11 cellular contexts compared by ENCODE assay signal in genomic region chr6:1872649-1873131, GRCh38.
A peak's percentile ranks its signal among the peaks of the same experiment; 100 is the strongest.
DNase-seq lines count a peak whose midpoint lies in the region; ATAC-seq and TF ChIP-seq lines count a peak whose summit lies in the region.
"Had no signal": no experiment of that assay in that cellular context is flagged by ENCODE, and none has a peak within 500 bp of the region (broad histone marks: within the 10 kb centered on the region; RNA-seq: fewer than 3 reads in every experiment).

No MANE protein-coding gene starts in this region.

- no peak for TF ChIP-seq CTCF in Loucy (conservative IDR thresholded peaks at IDR 0.05; ENCODE audit: low read length)
- no peak for TF ChIP-seq CTCF in lung (IDR thresholded peaks at IDR 0.05; ENCODE audit: control extremely low read depth, extremely low read depth)
- no peak for TF ChIP-seq CTCF in Peyer's patch (IDR thresholded peaks at IDR 0.05)

- H3K9me2 ChIP-seq in Loucy (replicated peaks; ENCODE audit: low read depth, low read length): no peaks in the 10 kb centered on the region

- H4K20me1 ChIP-seq in Loucy (ENCODE audit: insufficient read depth, low read length, poor library complexity, severe bottlenecking): no peaks in the 10 kb centered on the region

- H3K36me3 ChIP-seq in Loucy (ENCODE audit: insufficient read depth, low read length): no peaks in the 10 kb centered on the region
- H3K36me3 ChIP-seq in lung (ENCODE audit: control insufficient read depth in 2 of 2, insufficient read depth in 2 of 2, low read length in 2 of 2): no peaks in the 10 kb centered on the region
- H3K36me3 ChIP-seq in Peyer's patch: no peaks in the 10 kb centered on the region

- DNase-seq in AG20443 (ENCODE audit: low spot score) (peak; percentile 56), amniotic epithelial cell (ENCODE audit: low read depth) (peak; percentile 20), lung (ENCODE audit: low spot score) (no peak), GF-D8 (lab: John Stamatoyannopoulos, UW) (no peak), Peyer's patch (no peak)
- DNase-seq: activated CD4-positive, alpha-beta T cell treated with anti-CD3 and anti-CD28 coated beads for 48 hours; CD8-positive, alpha-beta memory T cell; NCI-H774 had no signal

- H3K4me3 ChIP-seq in Loucy (ENCODE audit: low read length, poor library complexity, severe bottlenecking) (peak overlapping the region; percentile 24), lung (no peak overlapping the region), Peyer's patch (no peak overlapping the region)

- TF ChIP-seq POLR2A in Peyer's patch (IDR thresholded peaks at IDR 0.05): no peak

- H3K4me1 ChIP-seq in Loucy (ENCODE audit: insufficient read depth, low read length, poor library complexity, severe bottlenecking): peaks cover 24% of the 10 kb centered on the region
- peaks cover 0 to 3% of the 10 kb centered on the region in 2 donors for H3K4me1 ChIP-seq in lung (ENCODE audit: control insufficient read depth in 2 of 2, insufficient read depth in 2 of 2, low read length in 2 of 2)
- peaks cover 0 to 8% (median 0%) of the 10 kb centered on the region in 4 donors for H3K4me1 ChIP-seq in Peyer's patch

- H3K9ac ChIP-seq in Loucy (ENCODE audit: low read depth, low read length, poor library complexity, severe bottlenecking): no peak overlapping the region

- 68 to 81% methylated on average over 11 of the region's 11 CpGs for WGBS in lung, 2 donors

- no peak overlapping the region for H2AFZ ChIP-seq in Loucy (ENCODE audit: low read length)

- H3K4me2 ChIP-seq in Loucy (ENCODE audit: low read depth, low read length, poor library complexity, severe bottlenecking): peak overlapping the region; percentile 44

- H3K27me3 ChIP-seq in Loucy (ENCODE audit: insufficient read depth, low read length, poor library complexity, severe bottlenecking) (no peaks in the 10 kb centered on the region), lung (ENCODE audit: control insufficient read depth, insufficient read depth) (no peaks in the 10 kb centered on the region), Peyer's patch (no peaks in the 10 kb centered on the region)

- H3K9me3 ChIP-seq in Loucy (ENCODE audit: insufficient read depth, low read depth, low read length): no peaks in the 10 kb centered on the region
- H3K9me3 ChIP-seq in lung (ENCODE audit: control insufficient read depth in 2 of 2, insufficient read depth in 1 of 2, low read length in 1 of 2): no peaks in the 10 kb centered on the region
- no peaks in the 10 kb centered on the region for H3K9me3 ChIP-seq in Peyer's patch

- no peaks in the 10 kb centered on the region for H3K79me2 ChIP-seq in Loucy (ENCODE audit: insufficient read depth, low read length)

- H3F3A ChIP-seq in Loucy (ENCODE audit: low read depth): no peaks in the 10 kb centered on the region

- no peak overlapping the region for H3K27ac ChIP-seq in lung (ENCODE audit: low read depth in 1 of 2, low read length in 1 of 2)
- no peak overlapping the region for H3K27ac ChIP-seq in Peyer's patch

- peak; percentile 56 for ATAC-seq in lung (ENCODE audit: insufficient read depth, low FRiP score)
- no peak for ATAC-seq in GM21447 (IDR thresholded peaks at IDR 0.05; ENCODE audit: unreplicated experiment)
- ATAC-seq in GM18909 (IDR thresholded peaks at IDR 0.05; ENCODE audit: poor library complexity, unreplicated experiment): no peak

Comparison
In these comparisons a context has a peak if more than half of its experiments do, and no peak if none do; other contexts are left out.
1. DNase-seq: peak in AG20443 (single experiment) and amniotic epithelial cell (single experiment); none in lung (single experiment), GF-D8 (single experiment) and Peyer's patch (0 of 3).